1 cellular context compared by ENCODE assay signal in genomic region chr2:176137249-176137573, GRCh38.
TF ChIP-seq lines count a peak whose summit lies in the region.

No MANE protein-coding gene starts in this region.

TF ChIP-seq in HEK293, 187 proteins besides CTCF, POLR2A, EP300 and RAD21 (continued from another document):
- TF ChIP-seq ZNF280D (tag by site-specific recombination; IDR thresholded peaks at IDR 0.05) = no peak
- TF ChIP-seq ZBTB48 (tag by site-specific recombination; IDR thresholded peaks at IDR 0.05) = 0 out of 2 replicates have a peak, but pooled peaks have one; percentile 6
- TF ChIP-seq HOXC10 (CRISPR knock-in tag; IDR thresholded peaks at IDR 0.05) = no peak
- no peak for TF ChIP-seq ZNF223 (tag by site-specific recombination; IDR thresholded peaks at IDR 0.05)
- TF ChIP-seq SCRT1 (tag by site-specific recombination; IDR thresholded peaks at IDR 0.05; ENCODE audit: borderline replicate concordance) = peak; percentile 89
- no peak for TF ChIP-seq ZNF184 (tag by site-specific recombination; IDR thresholded peaks at IDR 0.05)
- TF ChIP-seq ZNF561 (tag by site-specific recombination; IDR thresholded peaks at IDR 0.05; ENCODE audit: borderline replicate concordance) = no peak
